In the genomic region with DNA sequence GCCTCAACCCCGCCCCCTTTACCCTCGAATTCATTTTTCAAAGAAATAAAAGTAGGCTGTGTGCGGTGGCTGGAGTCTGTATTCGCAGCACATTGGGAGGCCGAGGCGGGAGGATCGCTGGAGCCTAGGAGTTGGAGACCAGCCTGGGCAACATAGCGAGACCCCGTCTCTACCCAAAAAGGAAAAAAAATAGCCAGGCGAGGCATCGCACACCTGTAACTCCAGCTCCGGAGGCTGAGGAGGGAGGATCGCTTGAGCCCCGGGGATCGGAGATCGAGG, we compare ENCODE assay signal across 1 cellular context.
A peak's percentile ranks its signal among the peaks of the same experiment; 100 is the strongest.
TF ChIP-seq lines count a peak whose summit lies in the region.

No MANE protein-coding gene starts in this region.

TF ChIP-seq in K562, 482 proteins besides CTCF, POLR2A, EP300 and RAD21:
- TF ChIP-seq CREB3 (tag; conservative IDR thresholded peaks at IDR 0.05; ENCODE audit: low read depth): no peak
- TF ChIP-seq E2F8 (IDR thresholded peaks at IDR 0.05; ENCODE audit: low read depth, partially characterized antibody): no peak
- TF ChIP-seq BCOR (IDR thresholded peaks at IDR 0.05): 0 out of 2 replicates have a peak, but pooled peaks have one; percentile 12
- TF ChIP-seq ZNF121 (CRISPR knock-in tag; conservative IDR thresholded peaks at IDR 0.05): peak; percentile 38; the same call in 1 of the 2 replicates
- TF ChIP-seq MLLT1 (IDR thresholded peaks at IDR 0.05): peak in 1 of 2 experiments; percentile 65; a peak in 1 of 4 replicates
- TF ChIP-seq, protein P1, sequence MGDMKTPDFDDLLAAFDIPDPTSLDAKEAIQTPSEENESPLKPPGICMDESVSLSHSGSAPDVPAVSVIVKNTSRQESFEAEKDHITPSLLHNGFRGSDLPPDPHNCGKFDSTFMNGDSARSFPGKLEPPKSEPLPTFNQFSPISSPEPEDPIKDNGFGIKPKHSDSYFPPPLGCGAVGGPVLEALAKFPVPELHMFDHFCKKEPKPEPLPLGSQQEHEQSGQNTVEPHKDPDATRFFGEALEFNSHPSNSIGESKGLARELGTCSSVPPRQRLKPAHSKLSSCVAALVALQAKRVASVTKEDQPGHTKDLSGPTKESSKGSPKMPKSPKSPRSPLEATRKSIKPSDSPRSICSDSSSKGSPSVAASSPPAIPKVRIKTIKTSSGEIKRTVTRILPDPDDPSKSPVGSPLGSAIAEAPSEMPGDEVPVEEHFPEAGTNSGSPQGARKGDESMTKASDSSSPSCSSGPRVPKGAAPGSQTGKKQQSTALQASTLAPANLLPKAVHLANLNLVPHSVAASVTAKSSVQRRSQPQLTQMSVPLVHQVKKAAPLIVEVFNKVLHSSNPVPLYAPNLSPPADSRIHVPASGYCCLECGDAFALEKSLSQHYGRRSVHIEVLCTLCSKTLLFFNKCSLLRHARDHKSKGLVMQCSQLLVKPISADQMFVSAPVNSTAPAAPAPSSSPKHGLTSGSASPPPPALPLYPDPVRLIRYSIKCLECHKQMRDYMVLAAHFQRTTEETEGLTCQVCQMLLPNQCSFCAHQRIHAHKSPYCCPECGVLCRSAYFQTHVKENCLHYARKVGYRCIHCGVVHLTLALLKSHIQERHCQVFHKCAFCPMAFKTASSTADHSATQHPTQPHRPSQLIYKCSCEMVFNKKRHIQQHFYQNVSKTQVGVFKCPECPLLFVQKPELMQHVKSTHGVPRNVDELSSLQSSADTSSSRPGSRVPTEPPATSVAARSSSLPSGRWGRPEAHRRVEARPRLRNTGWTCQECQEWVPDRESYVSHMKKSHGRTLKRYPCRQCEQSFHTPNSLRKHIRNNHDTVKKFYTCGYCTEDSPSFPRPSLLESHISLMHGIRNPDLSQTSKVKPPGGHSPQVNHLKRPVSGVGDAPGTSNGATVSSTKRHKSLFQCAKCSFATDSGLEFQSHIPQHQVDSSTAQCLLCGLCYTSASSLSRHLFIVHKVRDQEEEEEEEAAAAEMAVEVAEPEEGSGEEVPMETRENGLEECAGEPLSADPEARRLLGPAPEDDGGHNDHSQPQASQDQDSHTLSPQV (IDR thresholded peaks at IDR 0.05): 0 out of 2 replicates have a peak, but pooled peaks have one; percentile 36
TF ChIP-seq in K562: peak in this region for 4.
